ENCODE assay signal across 11 cellular contexts in genomic region chr9:69946800-69947437, GRCh38.
DNase-seq lines count a peak whose midpoint lies in the region; ATAC-seq and TF ChIP-seq lines count a peak whose summit lies in the region.
"Had no signal": no experiment of that assay in that cellular context is flagged by ENCODE, and none has a peak within 500 bp of the region (broad histone marks: within the 10 kb centered on the region; RNA-seq: fewer than 3 reads in every experiment).

No MANE protein-coding gene starts in this region.

- ATAC-seq in gastroesophageal sphincter = peak; percentile 78
- ATAC-seq in gastrocnemius medialis = peak; percentile 45 to 71
- ATAC-seq in HG03139 (IDR thresholded peaks at IDR 0.05; ENCODE audit: unreplicated experiment) = no peak

- peaks cover 0 to 13% of the 10 kb centered on the region in 2 experiments; a peak in 3 of 4 replicates for H3K4me1 ChIP-seq in SK-N-SH (ENCODE audit: control insufficient read depth in 1 of 2, insufficient read depth in 2 of 2, low read depth in 1 of 2, low read length in 1 of 2)
- H3K4me1 ChIP-seq in gastroesophageal sphincter = peaks cover 0 to 7% (median 0%) of the 10 kb centered on the region in 3 donors
- no peaks in the 10 kb centered on the region for H3K4me1 ChIP-seq in gastrocnemius medialis

- H3K27me3 ChIP-seq in SK-N-SH (ENCODE audit: insufficient read depth) (no peaks in the 10 kb centered on the region), gastroesophageal sphincter (no peaks in the 10 kb centered on the region), gastrocnemius medialis (no peaks in the 10 kb centered on the region)

- H2AFZ ChIP-seq in SK-N-SH (ENCODE audit: low read depth) = peak overlapping the region; percentile 67; the same call in 1 of the 2 replicates

- H3K4me2 ChIP-seq in SK-N-SH = peak overlapping the region; percentile 0; the same call in 1 of the 2 replicates

- TF ChIP-seq POLR2A in gastroesophageal sphincter (IDR thresholded peaks at IDR 0.05) (no peak), gastrocnemius medialis (IDR thresholded peaks at IDR 0.05) (no peak)

- peak overlapping the region; percentile 30; the same call in 1 of the 2 replicates for H3K9ac ChIP-seq in SK-N-SH

- H4K20me1 ChIP-seq in SK-N-SH (ENCODE audit: insufficient read depth) = no peaks in the 10 kb centered on the region

- CTCF ChIA-PET in SK-N-SH (lab: Yijun Ruan, JAX) = interaction anchor here (1.4 to 1.7 kb wide), 2 partner anchors 15 to 16 kb away, joined by 5 to 6 read pairs; no protein-coding TSS in a partner anchor

- intact Hi-C loops in gastrocnemius medialis (cut with DNase I; ENCODE audit: low total_unique reads) = no loop called here

- no peaks in the 10 kb centered on the region for H3K9me2 ChIP-seq in SK-N-SH

- TF ChIP-seq CTCF in SK-N-SH (IDR thresholded peaks at IDR 0.05) = no peak
- TF ChIP-seq CTCF in gastroesophageal sphincter (IDR thresholded peaks at IDR 0.05) = no peak
- TF ChIP-seq CTCF in gastrocnemius medialis (IDR thresholded peaks at IDR 0.05 in 4 of 5, conservative IDR thresholded peaks at IDR 0.05 in 1 of 5) = no peak
- TF ChIP-seq CTCF in GM20000 (IDR thresholded peaks at IDR 0.05; ENCODE audit: extremely low read depth, missing control alignments) = no peak

- DNase-seq in HCEC 1CT (peak; percentile 92), SK-N-SH (no peak), gastrocnemius medialis (no peak), NCI-H2171 (lab: John Stamatoyannopoulos, UW) (no peak), middle frontal gyrus (ENCODE audit: extremely low spot score, low spot score) (no peak), GM20000 (ENCODE audit: low spot score) (no peak)
- DNase-seq: effector CD4-positive, alpha-beta T cell; nephron progenitor cell; SHP77 had no signal

- H3K9me3 ChIP-seq in SK-N-SH = no peaks in the 10 kb centered on the region
- H3K9me3 ChIP-seq in gastroesophageal sphincter = no peaks in the 10 kb centered on the region
- H3K9me3 ChIP-seq in gastrocnemius medialis = no peaks in the 10 kb centered on the region

- peak in 1 of 2 experiments; percentile 63; a peak in 1 of 4 replicates for TF ChIP-seq EP300 in SK-N-SH (IDR thresholded peaks at IDR 0.05; ENCODE audit: borderline replicate concordance in 1 of 2, low read depth in 1 of 2, low read length in 1 of 2)
- TF ChIP-seq EP300 in gastroesophageal sphincter (IDR thresholded peaks at IDR 0.05) = no peak

- peak overlapping the region; percentile 39 to 83; a peak in 3 of 4 replicates for H3K27ac ChIP-seq in SK-N-SH (ENCODE audit: low read depth in 2 of 2, low read length in 1 of 2)
- H3K27ac ChIP-seq in gastroesophageal sphincter = no peak overlapping the region
- no peak overlapping the region for H3K27ac ChIP-seq in gastrocnemius medialis

- H3K4me3 ChIP-seq in SK-N-SH (ENCODE audit: low read depth in 2 of 2, low read length in 1 of 2) (no peak overlapping the region), gastroesophageal sphincter (no peak overlapping the region), gastrocnemius medialis (no peak overlapping the region)

- no peak for TF ChIP-seq RAD21 in SK-N-SH (IDR thresholded peaks at IDR 0.05; ENCODE audit: low read length)

- POLR2A ChIA-PET in SK-N-SH (lab: Yijun Ruan, JAX) = no interaction called here

- WGBS in SK-N-SH (ENCODE audit: low lambda C conversion rate) = 0% methylated on average over 1 of the region's 1 CpG
- WGBS in gastroesophageal sphincter (ENCODE audit: low coverage in 1 of 2), 2 donors = 0 to 7% methylated on average over 1 of the region's 1 CpG

- no peaks in the 10 kb centered on the region for H3F3A ChIP-seq in SK-N-SH (replicated peaks; ENCODE audit: insufficient read depth)

- no peaks in the 10 kb centered on the region for H3K79me2 ChIP-seq in SK-N-SH (ENCODE audit: insufficient read depth)

- in situ Hi-C loops in gastrocnemius medialis (cut with MboI; ENCODE audit: low sequenced_read_pairs in 4 of 4) = no loop called here

- H3K36me3 ChIP-seq in SK-N-SH (replicated peaks in 1 of 2; ENCODE audit: control insufficient read depth in 1 of 2, insufficient read depth in 2 of 2, low read length in 1 of 2) (no peaks in the 10 kb centered on the region), gastroesophageal sphincter (no peaks in the 10 kb centered on the region), gastrocnemius medialis (no peaks in the 10 kb centered on the region)

TF ChIP-seq in SK-N-SH, 30 proteins besides CTCF, POLR2A, EP300 and RAD21 (continues in another document):
- TF ChIP-seq REST (IDR thresholded peaks at IDR 0.05; ENCODE audit: low read depth, low read length) (no peak), FOSL2 (IDR thresholded peaks at IDR 0.05; ENCODE audit: borderline replicate concordance, low read depth) (peak; percentile 88), NFIC (IDR thresholded peaks at IDR 0.05; ENCODE audit: borderline replicate concordance) (peak; percentile 17; the same call in 1 of the 2 replicates), MEF2A (IDR thresholded peaks at IDR 0.05; ENCODE audit: borderline replicate concordance, low read depth) (no peak), FOXJ3 (CRISPR knock-in tag; IDR thresholded peaks at IDR 0.05) (no peak), TCF12 (IDR thresholded peaks at IDR 0.05) (peak; percentile 76), USF2 (IDR thresholded peaks at IDR 0.05; ENCODE audit: borderline replicate concordance, low read depth, low read length) (no peak), RXRA (IDR thresholded peaks at IDR 0.05; ENCODE audit: borderline replicate concordance, low read depth) (peak; percentile 43; the same call in 1 of the 2 replicates), ZBTB33 (IDR thresholded peaks at IDR 0.05; ENCODE audit: borderline replicate concordance, low read depth) (no peak), EZH2phosphoT487 (IDR thresholded peaks at IDR 0.05; ENCODE audit: borderline replicate concordance, low read depth) (no peak), SMC3 (IDR thresholded peaks at IDR 0.05; ENCODE audit: low read depth, low read length) (no peak), ELF1 (IDR thresholded peaks at IDR 0.05) (no peak), IRF3 (IDR thresholded peaks at IDR 0.05; ENCODE audit: low read depth, low read length) (no peak)

Comparison
In these comparisons a context has a peak if more than half of its experiments do, and no peak if none do; other contexts are left out.
1. H3K27ac ChIP-seq: peak in SK-N-SH (2 of 2); none in gastroesophageal sphincter (0 of 4) and gastrocnemius medialis (0 of 4).